ENCODE assay signal across 36 cellular contexts in genomic region chr7:16732828-16733227, GRCh38. TPM values are rescaled to one million over a fixed set of nuclear protein-coding genes. Genes with fewer than 3 reads are reported as not detected.
DNase-seq lines count a peak whose midpoint lies in the region; ATAC-seq, FAIRE-seq and TF ChIP-seq lines count a peak whose summit lies in the region.
"Had no signal": no experiment of that assay in that cellular context is flagged by ENCODE, and none has a peak within 500 bp of the region (broad histone marks: within the 10 kb centered on the region; RNA-seq: fewer than 3 reads in every experiment).

No MANE protein-coding gene starts in this region.

- no peak overlapping the region for H3K14ac ChIP-seq in mesenchymal stem cell (ENCODE audit: low read length in 2 of 2)

- H4K8ac ChIP-seq in mesenchymal stem cell (ENCODE audit: low read length): no peak overlapping the region

- H3K4me3 Mint-ChIP-seq in stimulated activated effector memory CD8-positive, alpha-beta T cell treated with anti-CD3 and anti-CD28 coated beads, Interleukin-12 subunit alpha, Interleukin-12 subunit beta, amount 100 ng/mL, for 72 hours: no peak overlapping the region
- H3K4me3 Mint-ChIP-seq in glutamatergic neuron (ENCODE audit: unreplicated experiment): no peak overlapping the region
- H3K4me3 Mint-ChIP-seq: B cell; CD14-positive monocyte; CD4-positive, alpha-beta memory T cell; CD4-positive, alpha-beta T cell; CD4-positive, CD25-positive, alpha-beta regulatory T cell; CD8-positive, alpha-beta memory T cell; CD8-positive, alpha-beta T cell had no signal

- no peaks in the 10 kb centered on the region for H3K9me1 ChIP-seq in K562 (ENCODE audit: control insufficient read depth, insufficient read depth, low read length)

- no peak for TF ChIP-seq POLR2A in HepG2 (IDR thresholded peaks at IDR 0.05; ENCODE audit: insufficient read depth in 1 of 2, low read depth in 2 of 2, low read length in 2 of 2)
- TF ChIP-seq POLR2A in right lobe of liver (IDR thresholded peaks at IDR 0.05): no peak
- no peak for TF ChIP-seq POLR2A in A549 (IDR thresholded peaks at IDR 0.05; ENCODE audit: low read length)
- TF ChIP-seq POLR2A in K562 (conservative IDR thresholded peaks at IDR 0.05): no peak

- H2BK5ac ChIP-seq in mesenchymal stem cell (ENCODE audit: low read depth, low read length, poor library complexity, severe bottlenecking): no peak overlapping the region

- no peak overlapping the region for H3K4me2 ChIP-seq in HepG2 (ENCODE audit: low read depth, low read length)
- H3K4me2 ChIP-seq in A549: no peak overlapping the region
- H3K4me2 ChIP-seq in K562 (ENCODE audit: insufficient read depth, low read length): no peak overlapping the region
- H3K4me2 ChIP-seq in mesenchymal stem cell (ENCODE audit: low read length, poor library complexity, severe bottlenecking): no peak overlapping the region
- H3K4me2 ChIP-seq: BLaER1; BLaER1 treated with 17β-estradiol and CSF1 and Interleukin-3, amounts not matched to agents 10 nM and 100 nM had no signal

- no peak for DNase-seq in HepG2 (ENCODE audit: low spot score)
- no peak for DNase-seq in right lobe of liver
- no peak for DNase-seq in A549 (ENCODE audit: low read depth in 1 of 2, low spot score in 1 of 2)
- no peak for DNase-seq in K562 (ENCODE audit: extremely low read depth in 1 of 4, low spot score in 3 of 4)
- no peak for DNase-seq in stimulated activated effector memory CD8-positive, alpha-beta T cell treated with anti-CD3 and anti-CD28 coated beads, Interleukin-12 subunit alpha, Interleukin-12 subunit beta, amount 100 ng/mL, for 72 hours (ENCODE audit: low spot score in 2 of 2)
- DNase-seq in mesenchymal stem cell: no peak
- no peak for DNase-seq in NCI-H1417 (lab: John Stamatoyannopoulos, UW)
- no peak for DNase-seq in glutamatergic neuron
- DNase-seq: 8988T; ACHN; AML-193; BE2C; C1 segment of cervical spinal cord; Caco-2; Calu3; CD4-positive, alpha-beta memory T cell; CD4-positive, alpha-beta T cell; CD4-positive, CD25-positive, alpha-beta regulatory T cell; CD8-positive, alpha-beta memory T cell; CD8-positive, alpha-beta T cell; COR-L47; DMS 273 treated with DMSO at 0.1 percent for 48 hours; DMS153; DMS53; DMS79; DMS79 treated with DMSO at 0.1 percent for 48 hours; DND-41; EL had no signal

- H3K27ac Mint-ChIP-seq in stimulated activated effector memory CD8-positive, alpha-beta T cell treated with anti-CD3 and anti-CD28 coated beads, Interleukin-12 subunit alpha, Interleukin-12 subunit beta, amount 100 ng/mL, for 72 hours: peak overlapping the region; percentile 35
- H3K27ac Mint-ChIP-seq in glutamatergic neuron (ENCODE audit: unreplicated experiment): no peak overlapping the region
- H3K27ac Mint-ChIP-seq: B cell; CD14-positive monocyte; CD4-positive, alpha-beta memory T cell; CD4-positive, alpha-beta T cell; CD4-positive, CD25-positive, alpha-beta regulatory T cell; CD8-positive, alpha-beta memory T cell; CD8-positive, alpha-beta T cell had no signal

- H3K9me3 Mint-ChIP-seq in stimulated activated effector memory CD8-positive, alpha-beta T cell treated with anti-CD3 and anti-CD28 coated beads, Interleukin-12 subunit alpha, Interleukin-12 subunit beta, amount 100 ng/mL, for 72 hours: peaks cover 2% of the 10 kb centered on the region
- no peaks in the 10 kb centered on the region for H3K9me3 Mint-ChIP-seq in glutamatergic neuron (ENCODE audit: unreplicated experiment)
- H3K9me3 Mint-ChIP-seq: CD4-positive, alpha-beta memory T cell; CD4-positive, alpha-beta T cell; CD8-positive, alpha-beta memory T cell; CD8-positive, alpha-beta T cell had no signal

- CTCF ChIA-PET in HepG2 (lab: Yijun Ruan, JAX; ENCODE audit: low intra/inter-chr PET ratio, low total read pairs): no interaction called here
- CTCF ChIA-PET in A549 (lab: Yijun Ruan, JAX): no interaction called here
- CTCF ChIA-PET in K562 (lab: Yijun Ruan, JAX; ENCODE audit: low intra/inter-chr PET ratio): no interaction called here

- H3K4me1 ChIP-seq in HepG2 (ENCODE audit: insufficient read depth, low read length) (no peaks in the 10 kb centered on the region), right lobe of liver (no peaks in the 10 kb centered on the region), A549 (peaks cover 10% of the 10 kb centered on the region; the same call in 2 of the 3 replicates), K562 (replicated peaks in 1 of 2; ENCODE audit: control insufficient read depth in 2 of 2, insufficient read depth in 2 of 2, low read length in 2 of 2) (peaks cover under 1 to 6% of the 10 kb centered on the region in 2 experiments; a peak in 3 of 5 replicates), mesenchymal stem cell (ENCODE audit: control insufficient read depth, insufficient read depth, low read depth, low read length) (peaks cover 2% of the 10 kb centered on the region)
- H3K4me1 ChIP-seq: BE2C, BLaER1 had no signal

- no peak for TF ChIP-seq EP300 in HepG2 (IDR thresholded peaks at IDR 0.05; ENCODE audit: low read depth in 2 of 2, low read length in 2 of 2)
- TF ChIP-seq EP300 in HepG2 (CRISPR knock-in tag; IDR thresholded peaks at IDR 0.05; ENCODE audit: borderline replicate concordance): no peak
- TF ChIP-seq EP300 in A549 (IDR thresholded peaks at IDR 0.05): no peak
- no peak for TF ChIP-seq EP300 in K562 (IDR thresholded peaks at IDR 0.05; ENCODE audit: low read length)

- H3K27ac ChIP-seq in HepG2 (ENCODE audit: extremely low read length, insufficient read depth, low read length) (no peak overlapping the region), right lobe of liver (no peak overlapping the region), A549 (no peak overlapping the region), K562 (ENCODE audit: extremely low read depth, low read depth, low read length) (no peak overlapping the region), mesenchymal stem cell (ENCODE audit: low read length, poor library complexity, severe bottlenecking) (no peak overlapping the region)
- H3K27ac ChIP-seq: 22Rv1; BLaER1; BLaER1 treated with 17β-estradiol and CSF1 and Interleukin-3, amounts not matched to agents 10 nM and 100 nM; C4-2B had no signal

- H4K91ac ChIP-seq in mesenchymal stem cell (ENCODE audit: low read length): no peak overlapping the region

- no peaks in the 10 kb centered on the region for H3K9me3 ChIP-seq in HepG2 (ENCODE audit: low read length)
- H3K9me3 ChIP-seq in right lobe of liver: no peaks in the 10 kb centered on the region
- H3K9me3 ChIP-seq in A549: no peaks in the 10 kb centered on the region
- H3K9me3 ChIP-seq in K562 (replicated peaks; ENCODE audit: control insufficient read depth, insufficient read depth, low read depth, low read length): no peaks in the 10 kb centered on the region
- H3K9me3 ChIP-seq in mesenchymal stem cell (ENCODE audit: control insufficient read depth, low read length): no peaks in the 10 kb centered on the region
- H3K9me3 ChIP-seq: BE2C, BLaER1, Caco-2 had no signal

- no peak overlapping the region for H2BK12ac ChIP-seq in mesenchymal stem cell (ENCODE audit: low read length in 2 of 2)

- no peaks in the 10 kb centered on the region for H3K79me2 ChIP-seq in HepG2 (ENCODE audit: insufficient read depth, low read length)
- no peaks in the 10 kb centered on the region for H3K79me2 ChIP-seq in K562 (ENCODE audit: control insufficient read depth, insufficient read depth, low read length)

- H3K4ac ChIP-seq in mesenchymal stem cell (ENCODE audit: low read depth in 1 of 2, low read length in 2 of 2): no peak overlapping the region

- TF ChIP-seq CTCF in HepG2 (CRISPR knock-in tag; IDR thresholded peaks at IDR 0.05) (no peak), right lobe of liver (IDR thresholded peaks at IDR 0.05) (no peak), A549 (IDR thresholded peaks at IDR 0.05) (no peak), K562 (IDR thresholded peaks at IDR 0.05 in 2 of 3, conservative IDR thresholded peaks at IDR 0.05 in 1 of 3; ENCODE audit: insufficient read depth in 2 of 3, low read depth in 1 of 3, low read length in 3 of 3) (no peak), glutamatergic neuron (IDR thresholded peaks at IDR 0.05; ENCODE audit: partially characterized antibody, unreplicated experiment) (no peak)

- H3K9ac ChIP-seq in HepG2 (ENCODE audit: insufficient read depth, low read depth, low read length) (no peak overlapping the region), K562 (ENCODE audit: insufficient read depth in 1 of 2, low read depth in 2 of 2, low read length in 2 of 2) (no peak overlapping the region), mesenchymal stem cell (ENCODE audit: low read length) (no peak overlapping the region)
- H3K9ac ChIP-seq: BLaER1; BLaER1 treated with 17β-estradiol and CSF1 and Interleukin-3, amounts not matched to agents 10 nM and 100 nM had no signal

- no peak overlapping the region for H3K23ac ChIP-seq in mesenchymal stem cell (ENCODE audit: low read length in 2 of 2)

- TF ChIP-seq RAD21 in HepG2 (CRISPR knock-in tag; IDR thresholded peaks at IDR 0.05): no peak
- TF ChIP-seq RAD21 in A549 (conservative IDR thresholded peaks at IDR 0.05 in 1 of 2, IDR thresholded peaks at IDR 0.05 in 1 of 2): no peak
- TF ChIP-seq RAD21 in K562 (CRISPR knock-in tag; conservative IDR thresholded peaks at IDR 0.05 in 1 of 2, IDR thresholded peaks at IDR 0.05 in 1 of 2): no peak

- H3K4me3 ChIP-seq in HepG2 (replicated peaks in 1 of 3; ENCODE audit: insufficient read depth in 1 of 3, low read depth in 2 of 3, low read length in 3 of 3) (no peak overlapping the region), right lobe of liver (no peak overlapping the region), A549 (no peak overlapping the region), K562 (no peak overlapping the region), mesenchymal stem cell (ENCODE audit: insufficient read depth in 1 of 2, low read depth in 1 of 2, low read length in 2 of 2) (no peak overlapping the region)
- H3K4me3 ChIP-seq: BLaER1; BLaER1 treated with 17β-estradiol and CSF1 and Interleukin-3, amounts not matched to agents 10 nM and 100 nM had no signal

- WGBS in HepG2 (ENCODE audit: low lambda C conversion rate): 94% methylated on average over 4 of the region's 4 CpGs
- 98% methylated on average over 4 of the region's 4 CpGs for WGBS in right lobe of liver (ENCODE audit: insufficient coverage, low coverage, low lambda C conversion rate, missing lambda C conversion rate)
- 93% methylated on average over 4 of the region's 4 CpGs for WGBS in A549 (ENCODE audit: missing lambda C conversion rate)
- WGBS in K562 (ENCODE audit: insufficient coverage, low coverage, missing lambda C conversion rate): 95% methylated on average over 4 of the region's 4 CpGs
- 67% methylated on average over 1 of the region's 4 CpGs for WGBS in mesenchymal stem cell

- no peaks in the 10 kb centered on the region for H3K36me3 ChIP-seq in HepG2 (replicated peaks in 1 of 2; ENCODE audit: control insufficient read depth in 1 of 2, insufficient read depth in 2 of 2, low read length in 2 of 2)
- H3K36me3 ChIP-seq in right lobe of liver: no peaks in the 10 kb centered on the region
- H3K36me3 ChIP-seq in K562 (ENCODE audit: control insufficient read depth, insufficient read depth, low read length): no peaks in the 10 kb centered on the region
- H3K36me3 ChIP-seq in mesenchymal stem cell (ENCODE audit: control insufficient read depth in 1 of 2, insufficient read depth in 2 of 2, low read depth in 1 of 2, low read length in 2 of 2): no peaks in the 10 kb centered on the region
- H3K36me3 ChIP-seq: BE2C; BLaER1; BLaER1 treated with 17β-estradiol and CSF1 and Interleukin-3, amounts not matched to agents 10 nM and 100 nM had no signal

- no peaks in the 10 kb centered on the region for H3K36me3 Mint-ChIP-seq in stimulated activated effector memory CD8-positive, alpha-beta T cell treated with anti-CD3 and anti-CD28 coated beads, Interleukin-12 subunit alpha, Interleukin-12 subunit beta, amount 100 ng/mL, for 72 hours
- no peaks in the 10 kb centered on the region for H3K36me3 Mint-ChIP-seq in glutamatergic neuron (ENCODE audit: unreplicated experiment)
- H3K36me3 Mint-ChIP-seq: CD14-positive monocyte; CD4-positive, CD25-positive, alpha-beta regulatory T cell; CD8-positive, alpha-beta T cell had no signal

- H4K20me1 ChIP-seq in HepG2 (ENCODE audit: insufficient read depth, low read length) (no peaks in the 10 kb centered on the region), K562 (replicated peaks; ENCODE audit: control insufficient read depth, insufficient read depth, low read length) (no peaks in the 10 kb centered on the region)
- H4K20me1 ChIP-seq: BLaER1; BLaER1 treated with 17β-estradiol and CSF1 and Interleukin-3, amounts not matched to agents 10 nM and 100 nM had no signal

- in situ Hi-C loops in HepG2 (cut with HindIII; ENCODE audit: extremely low pct_ligation_motif_present, low pct_unique_long_range_greater_than_20kb) (no loop called here), K562 (cut with MboI) (no loop called here)

- no peak overlapping the region for H2BK15ac ChIP-seq in mesenchymal stem cell (ENCODE audit: low read depth, poor library complexity, severe bottlenecking)

- H3K4me1 Mint-ChIP-seq in stimulated activated effector memory CD8-positive, alpha-beta T cell treated with anti-CD3 and anti-CD28 coated beads, Interleukin-12 subunit alpha, Interleukin-12 subunit beta, amount 100 ng/mL, for 72 hours: peaks cover 10% of the 10 kb centered on the region
- H3K4me1 Mint-ChIP-seq in glutamatergic neuron (ENCODE audit: low read depth, unreplicated experiment): no peaks in the 10 kb centered on the region
- H3K4me1 Mint-ChIP-seq: B cell had no signal

- no TSS peak for BruUV-seq in HepG2 (replicated peaks; lab: Mats Ljungman, UMichigan)
- no TSS peak for BruUV-seq in K562 (replicated peaks; lab: Mats Ljungman, UMichigan)

- intact Hi-C loops in HepG2 (cut with micrococcal nuclease; ENCODE audit: unreplicated experiment): no loop called here
- intact Hi-C loops in right lobe of liver (cut with DNase I): no loop called here
- intact Hi-C loops in K562 (cut with micrococcal nuclease): no loop called here

- no peaks in the 10 kb centered on the region for H3K79me1 ChIP-seq in mesenchymal stem cell (replicated peaks; ENCODE audit: low read length, poor library complexity, severe bottlenecking)

- POLR2A ChIA-PET in HepG2 (lab: Yijun Ruan, JAX): no interaction called here
- POLR2A ChIA-PET in A549 (lab: Yijun Ruan, JAX): no interaction called here
- POLR2A ChIA-PET in K562 (lab: Yijun Ruan, JAX): interaction anchor here (0.6 kb wide), 1 partner anchor 14 kb away, joined by 3 read pairs; no protein-coding TSS in a partner anchor

- ATAC-seq in HepG2 (no peak), right lobe of liver (no peak), A549 (no peak), K562 (no peak)
- no peak for ATAC-seq in stimulated activated effector memory CD8-positive, alpha-beta T cell treated with anti-CD3 and anti-CD28 coated beads, Interleukin-12 subunit alpha, Interleukin-12 subunit beta, amount 100 ng/mL, for 72 hours
- ATAC-seq: CD8-positive, alpha-beta T cell had no signal

- no peaks in the 10 kb centered on the region for H3K27me3 ChIP-seq in HepG2 (ENCODE audit: control insufficient read depth in 1 of 2, insufficient read depth in 2 of 2, low read length in 2 of 2)
- no peaks in the 10 kb centered on the region for H3K27me3 ChIP-seq in right lobe of liver
- no peaks in the 10 kb centered on the region for H3K27me3 ChIP-seq in K562 (ENCODE audit: control insufficient read depth in 2 of 2, insufficient read depth in 2 of 2, low read length in 2 of 2)
- H3K27me3 ChIP-seq in mesenchymal stem cell (ENCODE audit: control insufficient read depth in 1 of 2, insufficient read depth in 1 of 2, low read length in 2 of 2): no peaks in the 10 kb centered on the region
- H3K27me3 ChIP-seq: BE2C; BLaER1; BLaER1 treated with 17β-estradiol and CSF1 and Interleukin-3, amounts not matched to agents 10 nM and 100 nM had no signal

- H2AFZ ChIP-seq in HepG2 (ENCODE audit: low read length) (no peak overlapping the region), K562 (ENCODE audit: low read depth, low read length) (no peak overlapping the region), mesenchymal stem cell (ENCODE audit: low read depth, low read length) (no peak overlapping the region)

- no peak overlapping the region for H2AK5ac ChIP-seq in mesenchymal stem cell (ENCODE audit: low read length, severe bottlenecking)

- H2BK120ac ChIP-seq in mesenchymal stem cell (ENCODE audit: low read depth, low read length): no peak overlapping the region

- H3K18ac ChIP-seq in mesenchymal stem cell (ENCODE audit: low read depth in 1 of 2, low read length in 2 of 2): no peak overlapping the region

- no peaks in the 10 kb centered on the region for H3K27me3 Mint-ChIP-seq in glutamatergic neuron (ENCODE audit: unreplicated experiment)
- H3K27me3 Mint-ChIP-seq: B cell; CD4-positive, alpha-beta memory T cell; CD4-positive, alpha-beta T cell had no signal

- FAIRE-seq in HepG2 (lab: Jason Lieb, UNC): no peak
- no peak for FAIRE-seq in A549 (lab: Jason Lieb, UNC)
- no peak for FAIRE-seq in K562 (lab: Jason Lieb, UNC)
- FAIRE-seq: A204.1, D721Med had no signal

RNA-seq across cellular contexts. Expression of gene TSPAN13, which starts 20.7 kb away (rescaled TPM):
- 4.7 and 6.2 TPM in 2 replicates for total RNA-seq in HepG2 (2016; rRNA removed; fragmentation: Illumina TruSeq; extraction: Trizol)
- 3.1 and 3.7 TPM in 2 replicates for total RNA-seq in HepG2 (2016; cell fraction: cytosol; rRNA removed; fragmentation: Illumina TruSeq; extraction: Trizol; ENCODE audit: low read depth)
- total RNA-seq in HepG2 (2016; cell fraction: insoluble cytoplasmic fraction; rRNA removed; fragmentation: Illumina TruSeq; extraction: Trizol): 4.8 and 7.0 TPM in 2 replicates
- 5.3 and 5.7 TPM in 2 replicates for total RNA-seq in HepG2 (2016; cell fraction: membrane; rRNA removed; fragmentation: Illumina TruSeq; extraction: Trizol)
- total RNA-seq in HepG2 (2016; cell fraction: nucleus; rRNA removed; fragmentation: Illumina TruSeq; extraction: Trizol): 7.2 and 7.6 TPM in 2 replicates
- polyA plus RNA-seq in HepG2 (2011; rRNA removed): 5.8 and 6.4 TPM in 2 replicates
- polyA plus RNA-seq in HepG2 (2011; cell fraction: cytosol; rRNA removed): 2.9 and 4.7 TPM in 2 replicates
- 0.72 and 1.4 TPM in 2 replicates for polyA plus RNA-seq in HepG2 (2011; cell fraction: nucleus; rRNA removed)
- polyA plus RNA-seq in HepG2 (2012): 4.5 and 4.8 TPM in 2 replicates
- polyA plus RNA-seq in HepG2 (2016; cell fraction: cytosol; fragmentation: Illumina TruSeq; extraction: Trizol; ENCODE audit: low read depth): 6.5 and 8.4 TPM in 2 replicates
- 8.4 and 8.8 TPM in 2 replicates for polyA plus RNA-seq in HepG2 (2016; cell fraction: insoluble cytoplasmic fraction; fragmentation: Illumina TruSeq; extraction: Trizol; ENCODE audit: low read depth)
- 9.8 and 11.1 TPM in 2 replicates for polyA plus RNA-seq in HepG2 (2016; cell fraction: membrane; fragmentation: Illumina TruSeq; extraction: Trizol; ENCODE audit: low read depth)
- 18.0 and 18.5 TPM in 2 replicates for polyA plus RNA-seq in HepG2 (2016; cell fraction: nucleus; fragmentation: Illumina TruSeq; extraction: Trizol; ENCODE audit: insufficient read depth, low read depth)
- polyA minus RNA-seq in HepG2 (2011; rRNA and poly(A)+ RNA removed; ENCODE audit: low replicate concordance): 2.2 and 2.7 TPM in 2 replicates
- 1.1 and 4.4 TPM in 2 replicates for polyA minus RNA-seq in HepG2 (2011; cell fraction: cytosol; rRNA and poly(A)+ RNA removed)
- 1.0 and 1.5 TPM in 2 replicates for polyA minus RNA-seq in HepG2 (2011; cell fraction: nucleus; rRNA and poly(A)+ RNA removed)
- 10 to 100 TPM in 5 of 6 experiments, 1 to 10 TPM in 1; 7.1 to 43.2 (median 18.0) TPM for total RNA-seq in right lobe of liver
- 32.8 and 40.7 TPM in 2 replicates for polyA plus RNA-seq in A549 (2011; rRNA removed)
- 8.2 and 8.7 TPM in 2 replicates for polyA plus RNA-seq in A549 (2012; cell fraction: cytosol; rRNA removed)
- polyA plus RNA-seq in A549 (2012; cell fraction: nucleus; rRNA removed): 2.8 and 6.1 TPM in 2 replicates
- 8.4 to 9.6 TPM (median 9.1 TPM) in 3 replicates for polyA plus RNA-seq in A549 (2017; fragmentation: RNase III; extraction: RNeasy Plus Mini Kit Qiagen cat#74134 plus additional on column Dnase treatment)
- polyA minus RNA-seq in A549 (2011; rRNA and poly(A)+ RNA removed): 8.3 and 12.8 TPM in 2 replicates
- 20.7 and 45.9 TPM in 2 replicates for total RNA-seq in K562 (2011; cell fraction: chromatin; rRNA removed; ENCODE audit: low replicate concordance)
- 26.2 and 28.2 TPM in 2 replicates for total RNA-seq in K562 (2011; cell fraction: nucleolus; rRNA removed)
- total RNA-seq in K562 (2011; cell fraction: nucleoplasm; rRNA removed): 50.4 and 66.6 TPM in 2 replicates
- 12.8 and 16.6 TPM in 2 replicates for total RNA-seq in K562 (2014; rRNA removed)
- total RNA-seq in K562 (2014; rRNA removed; fragmentation: Illumina TruSeq; extraction: Trizol): 29.2 and 32.5 TPM in 2 replicates
- 14.3 and 16.4 TPM in 2 replicates for total RNA-seq in K562 (2015; rRNA removed; fragmentation: Illumina TruSeq; extraction: Trizol)
- total RNA-seq in K562 (2021): 26.8 and 28.9 TPM in 2 replicates
- 23.3 and 46.3 TPM in 2 replicates for polyA plus RNA-seq in K562 (2011; rRNA removed)
- 14.2 and 22.5 TPM in 2 replicates for polyA plus RNA-seq in K562 (2011; cell fraction: cytosol; rRNA removed)
- 8.5 and 10.1 TPM in 2 replicates for polyA plus RNA-seq in K562 (2011; cell fraction: nucleus; rRNA removed)
- polyA plus RNA-seq in K562 (2012): 17.7 and 21.3 TPM in 2 replicates
- 25.0 and 29.3 TPM in 2 replicates for polyA plus RNA-seq in K562 (2014; fragmentation: Illumina TruSeq; extraction: Trizol)
- 1 to 10 TPM; 7.8 to 9.8 TPM for polyA plus RNA-seq in K562 (2014; fragmentation: Nextera tagmentation; extraction: Ambion mirVana)
- polyA plus RNA-seq in K562 (2014; rRNA removed): 20.0 and 23.9 TPM in 2 replicates
- polyA minus RNA-seq in K562 (2011; rRNA and poly(A)+ RNA removed): 12.9 and 21.0 TPM in 2 replicates
- 8.0 and 14.1 TPM in 2 replicates for polyA minus RNA-seq in K562 (2011; cell fraction: cytosol; rRNA and poly(A)+ RNA removed)
- polyA minus RNA-seq in K562 (2011; cell fraction: nucleus; rRNA and poly(A)+ RNA removed): 3.5 and 5.3 TPM in 2 replicates
- 13.0 TPM for polyA plus RNA-seq in mesenchymal stem cell (2013, experiment 1 of 2)
- 13.7 TPM for polyA plus RNA-seq in mesenchymal stem cell (2013, experiment 2 of 2)
- 81.1 TPM for total RNA-seq in glutamatergic neuron (ENCODE audit: unreplicated experiment)
- total RNA-seq: CD4-positive, alpha-beta memory T cell had no signal
- polyA plus RNA-seq: CD8-positive, alpha-beta memory T cell had no signal

Comparison
In these comparisons a context has a peak if more than half of its experiments do, and no peak if none do; other contexts are left out.
1. Of the 241 proteins assayed by ChIP-seq in both HepG2 and K562: peak only in HepG2: none; only in K562: MAFG; in both: MAFF and MAFK; in neither: 238.